Comparison of ENCODE assay signal across 19 cellular contexts in genomic region chr7:118731854-118732253, GRCh38.
A peak's percentile ranks its signal among the peaks of the same experiment; 100 is the strongest.
DNase-seq lines count a peak whose midpoint lies in the region; ATAC-seq, FAIRE-seq and TF ChIP-seq lines count a peak whose summit lies in the region.
"Had no signal": no experiment of that assay in that cellular context is flagged by ENCODE, and none has a peak within 500 bp of the region (broad histone marks: within the 10 kb centered on the region; RNA-seq: fewer than 3 reads in every experiment).

No MANE protein-coding gene starts in this region.

- H3K4me3 ChIP-seq in epithelial cell of proximal tubule (ENCODE audit: low read depth, low read length) (no peak overlapping the region), tibial artery (no peak overlapping the region)
- H3K4me3 ChIP-seq: suprapubic skin had no signal

- no peaks in the 10 kb centered on the region for H3K27me3 ChIP-seq in tibial artery
- H3K27me3 ChIP-seq: neutrophil, suprapubic skin had no signal

- H3K27ac ChIP-seq in tibial artery, result no peak overlapping the region
- H3K27ac ChIP-seq: neutrophil, suprapubic skin had no signal

- peak; percentile 45 for DNase-seq in DMS53 (lab: John Stamatoyannopoulos, UW)
- peak; percentile 46 for DNase-seq in NCI-H69 (lab: John Stamatoyannopoulos, UW)
- peak; percentile 7 for DNase-seq in epithelial cell of proximal tubule (ENCODE audit: low read depth)
- DNase-seq in GM12891 (ENCODE audit: insufficient read length, low spot score), result no peak
- no peak for DNase-seq in H54 (ENCODE audit: insufficient read length, low spot score)
- DNase-seq in tibial artery, result no peak
- DNase-seq: activated CD8-positive, alpha-beta T cell treated with anti-CD3 and anti-CD28 coated beads for 36 hours; activated T-cell treated with anti-CD3 and anti-CD28 coated beads, Interleukin-2, amount 50 U/mL, for 4 hours; hypothalamus; left colon; NCI-H1105 treated with DMSO at 0.1 percent for 48 hours; NCI-H2227 treated with DMSO at 0.1 percent for 48 hours; NK-92 treated with Interleukin-12 subunit alpha and Interleukin-12 subunit beta, amount 100 ng/mL, for 24 hours; retina; Right ventricle myocardium superior had no signal

- H3K9me3 ChIP-seq in tibial artery, result no peaks in the 10 kb centered on the region
- H3K9me3 ChIP-seq: neutrophil had no signal

- intact Hi-C loops in tibial artery (cut with DNase I; ENCODE audit: low total_unique reads), result no loop called here

- TF ChIP-seq CTCF in epithelial cell of proximal tubule (conservative IDR thresholded peaks at IDR 0.05; ENCODE audit: low read depth, low read length) (peak; percentile 38), tibial artery (IDR thresholded peaks at IDR 0.05) (no peak)

- H3K36me3 ChIP-seq in tibial artery, result no peaks in the 10 kb centered on the region
- H3K36me3 ChIP-seq: neutrophil, suprapubic skin had no signal

- FAIRE-seq in GM12891 (lab: Jason Lieb, UNC), result no peak
- FAIRE-seq in H54 (lab: Jason Lieb, UNC), result no peak

- H3K4me1 ChIP-seq in tibial artery, result peaks cover 0 to 5% (median 0%) of the 10 kb centered on the region in 4 donors
- H3K4me1 ChIP-seq: suprapubic skin had no signal

- TF ChIP-seq POLR2A in GM12891 (IDR thresholded peaks at IDR 0.05; ENCODE audit: low read depth, low read length) (no peak), H54 (IDR thresholded peaks at IDR 0.05; ENCODE audit: low read depth, low read length) (no peak)

- ATAC-seq in GM18868 (IDR thresholded peaks at IDR 0.05; ENCODE audit: unreplicated experiment) (peak; percentile 61), HG03432 (IDR thresholded peaks at IDR 0.05; ENCODE audit: unreplicated experiment) (no peak)
- ATAC-seq: activated CD8-positive, alpha-beta T cell treated with anti-CD3 and anti-CD28 coated beads for 36 hours; activated T-cell treated with anti-CD3 and anti-CD28 coated beads, Interleukin-2, amount 50 U/mL, for 4 hours; left colon had no signal

TF ChIP-seq in GM12891, 5 proteins besides CTCF, POLR2A, EP300 and RAD21:
- TF ChIP-seq TAF1 (IDR thresholded peaks at IDR 0.05; ENCODE audit: low read depth, low read length), result no peak
- no peak for TF ChIP-seq PAX5 (IDR thresholded peaks at IDR 0.05; ENCODE audit: insufficient read depth, low read length, severe bottlenecking)
- TF ChIP-seq POU2F2 (IDR thresholded peaks at IDR 0.05; ENCODE audit: low read depth, low read length), result no peak
- TF ChIP-seq SPI1 (IDR thresholded peaks at IDR 0.05; ENCODE audit: low read depth, low read length), result no peak
- TF ChIP-seq POLR2AphosphoS5 (IDR thresholded peaks at IDR 0.05; ENCODE audit: low read depth, low read length), result no peak
TF ChIP-seq in GM12891: peak in this region for 0.

Comparison
In these comparisons a context has a peak if more than half of its experiments do, and no peak if none do; other contexts are left out.
1. DNase-seq: peak in DMS53 (single experiment), NCI-H69 (single experiment) and epithelial cell of proximal tubule (single experiment); none in GM12891 (single experiment), H54 (single experiment) and tibial artery (0 of 2).